8 cellular contexts compared by ENCODE assay signal in the genomic region with DNA sequence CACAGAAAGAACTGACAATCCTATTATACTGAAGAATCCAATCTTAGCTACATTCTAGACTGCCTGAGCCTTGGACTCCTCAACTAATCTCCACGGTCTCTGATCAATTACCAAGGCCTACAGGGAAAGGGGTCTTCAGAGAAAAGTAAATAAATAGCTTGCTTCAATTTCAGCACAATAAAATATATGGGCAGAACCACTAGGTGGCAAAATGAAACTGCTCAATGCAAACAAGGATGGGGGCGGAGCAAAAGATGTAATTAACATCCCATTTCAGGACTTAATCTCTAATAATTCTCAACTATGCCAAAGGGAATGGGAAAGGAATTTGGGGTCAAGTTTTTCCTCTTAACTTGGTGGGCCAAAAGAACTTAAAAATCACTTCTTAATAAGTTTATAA.
DNase-seq lines count a peak whose midpoint lies in the region; ATAC-seq, FAIRE-seq and TF ChIP-seq lines count a peak whose summit lies in the region.

No MANE protein-coding gene starts in this region.

- CTCF ChIA-PET in CD4-positive, alpha-beta T cell (lab: Charles Lee) = interaction anchor here (0.6 to 1.2 kb wide), 4 partner anchors 24 to 294 kb away, joined by 3 to 4 read pairs (median 3); partner anchors contain the start of gene SH3KBP1
- CTCF ChIA-PET in Panc1 (lab: Charles Lee) = interaction anchor here (0.6 kb wide), 2 partner anchors 18 to 38 kb away, joined by 3 to 6 read pairs; no protein-coding TSS in a partner anchor

- no peaks in the 10 kb centered on the region for H3K9me3 Mint-ChIP-seq in CD4-positive, alpha-beta T cell
- no peaks in the 10 kb centered on the region for H3K9me3 Mint-ChIP-seq in natural killer cell

- H3K4me1 ChIP-seq in Panc1 (ENCODE audit: control insufficient read depth, insufficient read depth, low read length) = no peaks in the 10 kb centered on the region

- peak; percentile 42 for FAIRE-seq in GM18507 (lab: Jason Lieb, UNC)

- TF ChIP-seq CTCF in CD4-positive, alpha-beta T cell (IDR thresholded peaks at IDR 0.05) = peak; percentile 54
- TF ChIP-seq CTCF in Panc1 (IDR thresholded peaks at IDR 0.05) (peak; percentile 29; the same call in 1 of the 2 replicates), natural killer cell (IDR thresholded peaks at IDR 0.05) (peak; percentile 19)

- BruUV-seq in Panc1 (replicated peaks; lab: Mats Ljungman, UMichigan) = no TSS peak

- POLR2A ChIA-PET in CD4-positive, alpha-beta T cell (lab: Charles Lee) = no interaction called here
- POLR2A ChIA-PET in Panc1 (lab: Charles Lee) = no interaction called here

- H3K27me3 ChIP-seq in CD4-positive, alpha-beta T cell (ENCODE audit: control insufficient read depth, insufficient read depth, low read length) = no peaks in the 10 kb centered on the region
- no peaks in the 10 kb centered on the region for H3K27me3 ChIP-seq in Panc1 (ENCODE audit: control insufficient read depth, insufficient read depth, low read length)

- no peak overlapping the region for H3K27ac Mint-ChIP-seq in CD4-positive, alpha-beta T cell
- peak overlapping the region; percentile 29 to 64 for H3K27ac Mint-ChIP-seq in natural killer cell

- peak; percentile 44 for ATAC-seq in CD4-positive, alpha-beta T cell (ENCODE audit: poor library complexity)
- ATAC-seq in Panc1 (no peak), natural killer cell (peak in 2 of 3 donors; percentile 38 to 60), HG03354 (IDR thresholded peaks at IDR 0.05; ENCODE audit: poor library complexity, severe bottlenecking, unreplicated experiment) (no peak), HG02571 (IDR thresholded peaks at IDR 0.05; ENCODE audit: unreplicated experiment) (no peak)

- intact Hi-C loops in CD4-positive, alpha-beta T cell (cut with DNase I, micrococcal nuclease) = loop anchor here (1.0 to 10.0 kb wide), 5 partner anchors 141 to 474 kb away; partner anchors contain the start of gene BCLAF3 (in 1 of the 2)
- intact Hi-C loops in Panc1 (cut with micrococcal nuclease; ENCODE audit: unreplicated experiment) (no loop called here), natural killer cell (cut with micrococcal nuclease) (loop anchor here (1.0 kb wide), 1 partner anchor 295 kb away; no protein-coding TSS in a partner anchor)

- no peaks in the 10 kb centered on the region for H3K27me3 Mint-ChIP-seq in CD4-positive, alpha-beta T cell
- H3K27me3 Mint-ChIP-seq in natural killer cell (ENCODE audit: low read depth in 2 of 2) = no peaks in the 10 kb centered on the region

- in situ Hi-C loops in Panc1 (cut with HindIII; ENCODE audit: low pct_unique_long_range_greater_than_20kb, low sequenced_read_pairs) = no loop called here

- H3K9me3 ChIP-seq in CD4-positive, alpha-beta T cell (ENCODE audit: control insufficient read depth, low read length) = no peaks in the 10 kb centered on the region
- H3K9me3 ChIP-seq in Panc1 (ENCODE audit: control insufficient read depth, insufficient read depth, low read depth, low read length) = no peaks in the 10 kb centered on the region

- no peak overlapping the region for H3K4me3 Mint-ChIP-seq in CD4-positive, alpha-beta T cell
- H3K4me3 Mint-ChIP-seq in natural killer cell = no peak overlapping the region

- no peaks in the 10 kb centered on the region; the same call in 1 of the 2 replicates for H3K36me3 ChIP-seq in Panc1 (ENCODE audit: control insufficient read depth, insufficient read depth, low read length)

- peaks cover 10% of the 10 kb centered on the region for H3K4me1 Mint-ChIP-seq in CD4-positive, alpha-beta T cell (ENCODE audit: low read depth)
- H3K4me1 Mint-ChIP-seq in natural killer cell = peaks cover 18 to 29% of the 10 kb centered on the region in 2 donors

- H3K4me3 ChIP-seq in Panc1 (ENCODE audit: low read depth in 2 of 2, low read length in 2 of 2) = no peak overlapping the region

- peak in 2 of 10 experiments; percentile 3 to 10 for DNase-seq in CD4-positive, alpha-beta T cell
- DNase-seq in GM18507 (ENCODE audit: extremely low spot score, insufficient read length, low read depth) (no peak), Panc1 (ENCODE audit: low read depth, low spot score) (no peak), natural killer cell (no peak), SHP77 treated with DMSO at 0.1 percent for 48 hours (lab: John Stamatoyannopoulos, UW) (no peak)
- DNase-seq in effector CD8-positive, alpha-beta T cell (lab: John Stamatoyannopoulos, UW) = peak; percentile 0

- H3K36me3 Mint-ChIP-seq in CD4-positive, alpha-beta T cell (ENCODE audit: low read depth) = peaks cover 63% of the 10 kb centered on the region
- H3K36me3 Mint-ChIP-seq in natural killer cell = no peaks in the 10 kb centered on the region

- H3K27ac ChIP-seq in CD4-positive, alpha-beta T cell (ENCODE audit: low read depth, low read length) = no peak overlapping the region
- H3K27ac ChIP-seq in Panc1 (ENCODE audit: low read length) = no peak overlapping the region

Comparison
In these comparisons a context has a peak if more than half of its experiments do, and no peak if none do; other contexts are left out.
1. ATAC-seq: peak in CD4-positive, alpha-beta T cell (single experiment) and natural killer cell (2 of 3); none in Panc1 (single experiment), HG03354 (single experiment) and HG02571 (single experiment).
2. Peak in every context shown above with its lines, with median percentiles within 50 percentile points of each other: CTCF ChIP-seq.